ENCODE assay signal across 20 cellular contexts in the genomic region with DNA sequence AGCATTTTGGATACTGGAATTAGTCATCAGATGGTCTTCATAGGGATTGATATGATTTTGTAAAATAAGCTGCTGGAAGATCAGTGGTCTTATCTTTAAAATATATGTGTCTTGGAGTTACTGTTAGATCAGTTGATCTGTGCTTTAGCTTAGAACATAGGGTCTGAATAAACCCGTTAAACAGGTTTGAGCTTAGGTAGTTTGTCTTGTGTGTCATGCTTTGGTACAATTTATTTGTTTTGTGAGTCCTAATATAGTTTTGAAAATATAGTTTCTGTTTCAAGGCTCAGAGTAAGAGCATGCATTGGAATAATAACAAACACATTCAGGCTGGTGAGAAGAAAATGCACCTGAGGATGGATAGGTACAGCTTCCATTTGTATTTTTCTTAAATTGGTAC.
"Had no signal": no experiment of that assay in that cellular context is flagged by ENCODE, and none has a peak within 500 bp of the region (broad histone marks: within the 10 kb centered on the region; RNA-seq: fewer than 3 reads in every experiment).

No MANE protein-coding gene starts in this region.

- H3K4me1 ChIP-seq: colonic mucosa, gastroesophageal sphincter, heart left ventricle, left ventricle myocardium inferior, tibial artery, uterus had no signal

- H3K27me3 ChIP-seq: colonic mucosa, gastroesophageal sphincter, heart left ventricle, tibial artery, uterus had no signal

- H3K27ac ChIP-seq: colonic mucosa, gastroesophageal sphincter, heart left ventricle, left ventricle myocardium inferior, tibial artery, uterus had no signal

- H3K4me3 ChIP-seq: colonic mucosa, gastroesophageal sphincter, heart left ventricle, left ventricle myocardium inferior, tibial artery, uterus had no signal

- H3K9me3 ChIP-seq: colonic mucosa, uterus had no signal

- H3K36me3 ChIP-seq: colonic mucosa, gastroesophageal sphincter, heart left ventricle, left ventricle myocardium inferior, tibial artery, uterus had no signal

- DNase-seq: activated CD4-positive, alpha-beta T cell treated with anti-CD3 and anti-CD28 coated beads for 1 hour; activated CD8-positive, alpha-beta memory T cell treated with anti-CD3 and anti-CD28 coated beads for 24 hours; activated CD8-positive, alpha-beta memory T cell treated with anti-CD3 and anti-CD28 coated beads, Interleukin-2, amount 50 U/mL, for 48 hours; activated effector memory CD4-positive, alpha-beta T cell treated with Interleukin-2 at 50 U/mL for 16 hours; activated naive CD4-positive, alpha-beta T cell treated with anti-CD3 and anti-CD28 coated beads, Interleukin-2, amount 10 ng/mL, durations not matched to agents 7 days and 5 days; activated naive CD8-positive, alpha-beta T cell treated with anti-CD3 and anti-CD28 coated beads, Interleukin-2, amount 50 U/mL, for 24 hours; activated T-cell treated with anti-CD3 and anti-CD28 coated beads, Interleukin-2, amount 50 U/mL, for 48 hours; anterior cingulate cortex; colonic mucosa; endodermal cell; heart left ventricle; left ventricle myocardium inferior; occipital lobe; posterior cingulate gyrus; retina; stimulated activated CD8-positive, alpha-beta memory T cell treated with anti-CD3 and anti-CD28 coated beads, Interleukin-4, amount 100 ng/mL, for 48 hours; stimulated activated naive CD4-positive, alpha-beta T cell; tibial artery; uterus had no signal
